9 cellular contexts compared by ENCODE assay signal in genomic region chr3:172836390-172836997, GRCh38.
DNase-seq lines count a peak whose midpoint lies in the region; ATAC-seq and TF ChIP-seq lines count a peak whose summit lies in the region.
"Had no signal": no experiment of that assay in that cellular context is flagged by ENCODE, and none has a peak within 500 bp of the region (broad histone marks: within the 10 kb centered on the region; RNA-seq: fewer than 3 reads in every experiment).

No MANE protein-coding gene starts in this region.

- no peak overlapping the region for H3K4ac ChIP-seq in mesenchymal stem cell (ENCODE audit: low read depth in 1 of 2, low read length in 2 of 2)

- H2BK5ac ChIP-seq in mesenchymal stem cell (ENCODE audit: low read depth, low read length, poor library complexity, severe bottlenecking), result no peak overlapping the region

- H3K4me1 ChIP-seq in NT2/D1 (ENCODE audit: insufficient read depth, insufficient read length) (no peaks in the 10 kb centered on the region), mesenchymal stem cell (ENCODE audit: control insufficient read depth, insufficient read depth, low read depth, low read length) (no peaks in the 10 kb centered on the region)

- H3K4me2 ChIP-seq in mesenchymal stem cell (ENCODE audit: low read length, poor library complexity, severe bottlenecking), result no peak overlapping the region

- peak; percentile 74 for TF ChIP-seq CTCF in AG09309 (IDR thresholded peaks at IDR 0.05; ENCODE audit: control insufficient read depth, insufficient read depth, low read depth, low read length, missing control alignments)

- H2AK5ac ChIP-seq in mesenchymal stem cell (ENCODE audit: low read length, severe bottlenecking), result no peak overlapping the region

- peak; percentile 13 for DNase-seq in AG09309 (ENCODE audit: low read depth)
- peak; percentile 39 for DNase-seq in NT2/D1 (ENCODE audit: low read depth, low spot score)
- peak; percentile 80 for DNase-seq in dermis blood vessel endothelial cell
- peak; percentile 54 for DNase-seq in mesenchymal stem cell
- no peak for DNase-seq in GOT3 (lab: John Stamatoyannopoulos, UW)

- no peak overlapping the region for H2BK12ac ChIP-seq in mesenchymal stem cell (ENCODE audit: low read length in 2 of 2)

- H3K9me3 ChIP-seq in NT2/D1 (ENCODE audit: insufficient read depth, low read length) (no peaks in the 10 kb centered on the region), mesenchymal stem cell (ENCODE audit: control insufficient read depth, low read length) (no peaks in the 10 kb centered on the region)

- no peak overlapping the region for H4K91ac ChIP-seq in mesenchymal stem cell (ENCODE audit: low read length)

- H3K23ac ChIP-seq in mesenchymal stem cell (ENCODE audit: low read length in 2 of 2), result no peak overlapping the region

- H3K9ac ChIP-seq in NT2/D1 (ENCODE audit: insufficient read length, low read depth), result no peak overlapping the region
- H3K9ac ChIP-seq in mesenchymal stem cell (ENCODE audit: low read length), result no peak overlapping the region

- no peaks in the 10 kb centered on the region for H3K79me1 ChIP-seq in mesenchymal stem cell (replicated peaks; ENCODE audit: low read length, poor library complexity, severe bottlenecking)

- no peak overlapping the region for H2AFZ ChIP-seq in mesenchymal stem cell (ENCODE audit: low read depth, low read length)

- ATAC-seq in GM18502 (IDR thresholded peaks at IDR 0.05; ENCODE audit: poor library complexity, unreplicated experiment) (peak; percentile 77), HG03469 (IDR thresholded peaks at IDR 0.05; ENCODE audit: unreplicated experiment) (peak; percentile 80), HG02623 (IDR thresholded peaks at IDR 0.05; ENCODE audit: unreplicated experiment) (no peak)

- no peak overlapping the region for H4K8ac ChIP-seq in mesenchymal stem cell (ENCODE audit: low read length)

- no peak overlapping the region for H3K27ac ChIP-seq in mesenchymal stem cell (ENCODE audit: low read length, poor library complexity, severe bottlenecking)
- H3K27ac ChIP-seq: epithelial cell of prostate had no signal

- no peak overlapping the region for H3K4me3 ChIP-seq in AG09309 (ENCODE audit: control insufficient read depth, low read depth, low read length)
- H3K4me3 ChIP-seq in NT2/D1 (ENCODE audit: insufficient read length, low read depth), result no peak overlapping the region
- no peak overlapping the region for H3K4me3 ChIP-seq in mesenchymal stem cell (ENCODE audit: insufficient read depth in 1 of 2, low read depth in 1 of 2, low read length in 2 of 2)

- H3K18ac ChIP-seq in mesenchymal stem cell (ENCODE audit: low read depth in 1 of 2, low read length in 2 of 2), result no peak overlapping the region

- H2BK120ac ChIP-seq in mesenchymal stem cell (ENCODE audit: low read depth, low read length), result no peak overlapping the region

- no peaks in the 10 kb centered on the region for H3K36me3 ChIP-seq in NT2/D1 (ENCODE audit: insufficient read depth, insufficient read length, low read length)
- H3K36me3 ChIP-seq in mesenchymal stem cell (ENCODE audit: control insufficient read depth in 1 of 2, insufficient read depth in 2 of 2, low read depth in 1 of 2, low read length in 2 of 2), result no peaks in the 10 kb centered on the region

- no peak overlapping the region for H3K14ac ChIP-seq in mesenchymal stem cell (ENCODE audit: low read length in 2 of 2)

- no peaks in the 10 kb centered on the region for H3K27me3 ChIP-seq in NT2/D1 (ENCODE audit: insufficient read depth, insufficient read length)
- H3K27me3 ChIP-seq in mesenchymal stem cell (ENCODE audit: control insufficient read depth in 1 of 2, insufficient read depth in 1 of 2, low read length in 2 of 2), result peaks cover 0 to 48% of the 10 kb centered on the region in 2 experiments

- WGBS in mesenchymal stem cell, result 48% methylated on average over 6 of the region's 6 CpGs

- no peak overlapping the region for H2BK15ac ChIP-seq in mesenchymal stem cell (ENCODE audit: low read depth, poor library complexity, severe bottlenecking)
